In genomic region chr14:36773136-36773540, GRCh38 we compare ENCODE assay signal across 8 cellular contexts.
DNase-seq lines count a peak whose midpoint lies in the region; ATAC-seq and TF ChIP-seq lines count a peak whose summit lies in the region.
"Had no signal": no experiment of that assay in that cellular context is flagged by ENCODE, and none has a peak within 500 bp of the region (broad histone marks: within the 10 kb centered on the region; RNA-seq: fewer than 3 reads in every experiment).

No MANE protein-coding gene starts in this region.

- DNase-seq in NCI-H146 treated with DMSO at 0.1 percent for 48 hours (lab: John Stamatoyannopoulos, UW; ENCODE audit: unreplicated experiment) (peak; percentile 81), amniotic epithelial cell (ENCODE audit: low read depth) (peak; percentile 78), neural crest cell (ENCODE audit: low read depth, low spot score) (no peak), suprapubic skin (ENCODE audit: low spot score in 2 of 2) (no peak), SIG-M5 treated with dmso at 0.1 percent for 504 hours (lab: John Stamatoyannopoulos, UW; ENCODE audit: unreplicated experiment) (no peak), T-helper 17 cell (no peak)

- no peaks in the 10 kb centered on the region for H3K4me1 Mint-ChIP-seq in neural crest cell
- no peaks in the 10 kb centered on the region for H3K4me1 Mint-ChIP-seq in T-helper 17 cell

- H3K27ac Mint-ChIP-seq in neural crest cell (ENCODE audit: unreplicated experiment) = no peak overlapping the region
- no peak overlapping the region for H3K27ac Mint-ChIP-seq in T-helper 17 cell

- H3K9me3 ChIP-seq in suprapubic skin (no peaks in the 10 kb centered on the region), T-helper 17 cell (ENCODE audit: control insufficient read depth, low read length, poor library complexity, severe bottlenecking) (no peaks in the 10 kb centered on the region)

- TF ChIP-seq POLR2A in suprapubic skin (IDR thresholded peaks at IDR 0.05) = no peak

- H3K27me3 Mint-ChIP-seq in neural crest cell (ENCODE audit: low read depth) = no peaks in the 10 kb centered on the region
- H3K27me3 Mint-ChIP-seq in T-helper 17 cell = no peaks in the 10 kb centered on the region

- H3K4me1 ChIP-seq in suprapubic skin = peaks cover 4% of the 10 kb centered on the region

- TF ChIP-seq CTCF in neural crest cell (conservative IDR thresholded peaks at IDR 0.05) = peak; percentile 49
- no peak for TF ChIP-seq CTCF in suprapubic skin (IDR thresholded peaks at IDR 0.05)

- no peaks in the 10 kb centered on the region for H3K27me3 ChIP-seq in suprapubic skin

- WGBS in suprapubic skin = 43% methylated on average over 3 of the region's 3 CpGs

- no peak overlapping the region for H3K4me3 ChIP-seq in suprapubic skin
- H3K4me3 ChIP-seq: skin epidermis had no signal

- peaks cover 3% of the 10 kb centered on the region for H3K36me3 Mint-ChIP-seq in neural crest cell (ENCODE audit: low read depth)
- H3K36me3 Mint-ChIP-seq in T-helper 17 cell (ENCODE audit: low read depth) = no peaks in the 10 kb centered on the region

- peak; percentile 80 for ATAC-seq in GM18867 (IDR thresholded peaks at IDR 0.05; ENCODE audit: unreplicated experiment)
- no peak for ATAC-seq in T-helper 17 cell

- H3K4me3 Mint-ChIP-seq in neural crest cell = no peak overlapping the region
- no peak overlapping the region for H3K4me3 Mint-ChIP-seq in T-helper 17 cell

- no peak for TF ChIP-seq EP300 in suprapubic skin (IDR thresholded peaks at IDR 0.05)

- no peak overlapping the region for H3K27ac ChIP-seq in suprapubic skin
- H3K27ac ChIP-seq: skin epidermis had no signal

- no peaks in the 10 kb centered on the region for H3K9me3 Mint-ChIP-seq in neural crest cell

- no peaks in the 10 kb centered on the region for H3K36me3 ChIP-seq in suprapubic skin

Comparison
In these comparisons a context has a peak if more than half of its experiments do, and no peak if none do; other contexts are left out.
1. DNase-seq: peak in NCI-H146 treated with DMSO at 0.1 percent for 48 hours (single experiment) and amniotic epithelial cell (single experiment); none in neural crest cell (single experiment), suprapubic skin (0 of 2), SIG-M5 treated with dmso at 0.1 percent for 504 hours (single experiment) and T-helper 17 cell (0 of 3).